In genomic region chr11:124725719-124726105, GRCh38 we compare ENCODE assay signal across 8 cellular contexts. TPM values are rescaled to one million over a fixed set of nuclear protein-coding genes. Genes with fewer than 3 reads are reported as not detected.
DNase-seq lines count a peak whose midpoint lies in the region; ATAC-seq and TF ChIP-seq lines count a peak whose summit lies in the region.

No MANE protein-coding gene starts in this region.

- H3K36me3 Mint-ChIP-seq in MCF 10A (ENCODE audit: insufficient read depth, unreplicated experiment) (no peaks in the 10 kb centered on the region), natural killer cell (no peaks in the 10 kb centered on the region)

- no TSS peak for BruUV-seq in MCF 10A (replicated peaks; lab: Mats Ljungman, UMichigan)

- no peak for TF ChIP-seq EP300 in upper lobe of left lung (IDR thresholded peaks at IDR 0.05)

- H3K27me3 Mint-ChIP-seq in MCF 10A (ENCODE audit: insufficient read depth, unreplicated experiment): peaks cover 39% of the 10 kb centered on the region
- peaks cover 51 to 56% of the 10 kb centered on the region in 2 donors for H3K27me3 Mint-ChIP-seq in natural killer cell (ENCODE audit: low read depth in 2 of 2)

- no peak for TF ChIP-seq CTCF in MCF 10A (IDR thresholded peaks at IDR 0.05; ENCODE audit: unreplicated experiment)
- no peak for TF ChIP-seq CTCF in breast epithelium (IDR thresholded peaks at IDR 0.05)
- no peak for TF ChIP-seq CTCF in fibroblast of mammary gland (conservative IDR thresholded peaks at IDR 0.05; ENCODE audit: control insufficient read depth, insufficient read depth, low read depth, low read length)
- TF ChIP-seq CTCF in upper lobe of left lung (IDR thresholded peaks at IDR 0.05): no peak
- TF ChIP-seq CTCF in thyroid gland (IDR thresholded peaks at IDR 0.05): no peak
- TF ChIP-seq CTCF in natural killer cell (IDR thresholded peaks at IDR 0.05): no peak

- H3K27ac Mint-ChIP-seq in MCF 10A (ENCODE audit: low read depth, unreplicated experiment) (no peak overlapping the region), natural killer cell (no peak overlapping the region)

- H3K9me3 Mint-ChIP-seq in MCF 10A (ENCODE audit: unreplicated experiment): no peaks in the 10 kb centered on the region
- no peaks in the 10 kb centered on the region for H3K9me3 Mint-ChIP-seq in natural killer cell

- POLR2A ChIA-PET in MCF 10A (lab: Yijun Ruan, JAX): no interaction called here

- H3K4me3 Mint-ChIP-seq in MCF 10A (ENCODE audit: unreplicated experiment) (no peak overlapping the region), natural killer cell (no peak overlapping the region)

- CTCF ChIA-PET in MCF 10A (lab: Yijun Ruan, JAX): interaction anchor here (0.6 kb wide), 2 partner anchors 10 to 87 kb away, joined by 3 to 4 read pairs; no protein-coding TSS in a partner anchor

- H3K4me3 ChIP-seq in breast epithelium: no peak overlapping the region
- H3K4me3 ChIP-seq in fibroblast of mammary gland (ENCODE audit: control insufficient read depth, low read depth, low read length): no peak overlapping the region
- no peak overlapping the region for H3K4me3 ChIP-seq in upper lobe of left lung
- no peak overlapping the region for H3K4me3 ChIP-seq in thyroid gland (replicated peaks in 1 of 3)

- WGBS in upper lobe of left lung, 2 donors: 7 to 15% methylated on average over 6 of the region's 6 CpGs
- WGBS in thyroid gland, 2 donors: 51 to 60% methylated on average over 6 of the region's 6 CpGs

- H3K4me1 ChIP-seq in breast epithelium: no peaks in the 10 kb centered on the region
- H3K4me1 ChIP-seq in upper lobe of left lung: peaks cover 19 to 36% (median 27%) of the 10 kb centered on the region in 4 donors
- no peaks in the 10 kb centered on the region for H3K4me1 ChIP-seq in thyroid gland

- H3K27me3 ChIP-seq in breast epithelium (peaks cover 0 to 16% of the 10 kb centered on the region in 2 donors), upper lobe of left lung (no peaks in the 10 kb centered on the region), thyroid gland (no peaks in the 10 kb centered on the region)

- ATAC-seq in upper lobe of left lung (ENCODE audit: low FRiP score in 2 of 2) (peak; percentile 24 to 28), natural killer cell (no peak)

- TF ChIP-seq POLR2A in breast epithelium (IDR thresholded peaks at IDR 0.05): no peak
- no peak for TF ChIP-seq POLR2A in upper lobe of left lung (IDR thresholded peaks at IDR 0.05)
- TF ChIP-seq POLR2A in thyroid gland (IDR thresholded peaks at IDR 0.05): no peak

- H3K4me1 Mint-ChIP-seq in MCF 10A (ENCODE audit: insufficient read depth, unreplicated experiment) (peaks cover 7% of the 10 kb centered on the region), natural killer cell (peaks cover 0 to 7% of the 10 kb centered on the region in 2 donors)

- H3K27ac ChIP-seq in breast epithelium (no peak overlapping the region), upper lobe of left lung (peak overlapping the region; percentile 59 to 83 (median 68)), thyroid gland (no peak overlapping the region)

- H3K36me3 ChIP-seq in breast epithelium (no peaks in the 10 kb centered on the region), upper lobe of left lung (no peaks in the 10 kb centered on the region), thyroid gland (no peaks in the 10 kb centered on the region)

- DNase-seq in MCF 10A (ENCODE audit: unreplicated experiment) (peak; percentile 47), breast epithelium (ENCODE audit: low spot score in 2 of 2) (no peak), NCI-H226 (peak; percentile 45), fibroblast of mammary gland (ENCODE audit: low read depth) (peak; percentile 70), upper lobe of left lung (no peak), thyroid gland (no peak), natural killer cell (no peak)
- no peak for DNase-seq in central memory CD4-positive, alpha-beta T cell

- H3K9me3 ChIP-seq in breast epithelium: no peaks in the 10 kb centered on the region
- no peaks in the 10 kb centered on the region for H3K9me3 ChIP-seq in upper lobe of left lung
- no peaks in the 10 kb centered on the region for H3K9me3 ChIP-seq in thyroid gland

- intact Hi-C loops in MCF 10A (cut with micrococcal nuclease) (no loop called here), breast epithelium (cut with DNase I; ENCODE audit: low total_unique reads) (no loop called here), thyroid gland (cut with DNase I) (no loop called here), natural killer cell (cut with micrococcal nuclease) (no loop called here)

RNA-seq across cellular contexts. Expression of gene NRGN, which starts 14.0 kb away (rescaled TPM):
- 1.4 TPM in 1 of 2 replicates, not detected in the other for total RNA-seq in MCF 10A (2022)
- total RNA-seq in breast epithelium: under 1 TPM; 0.33 to 0.48 (median 0.44) TPM
- total RNA-seq in upper lobe of left lung: 100 to 1,000 TPM in 1 of 6 donors, 10 to 100 TPM in 5; 30.9 to 111 (median 77.6) TPM
- total RNA-seq in thyroid gland: 1 to 10 TPM in 3 of 4 donors, under 1 TPM in 1; 0.40 to 3.6 (median 2.7) TPM
- 10 to 100 TPM; 11.1 to 70.9 (median 28.4) TPM for total RNA-seq in natural killer cell

RNA-seq across cellular contexts. Expression of gene VSIG2, which starts 26.3 kb away (rescaled TPM):
- total RNA-seq in MCF 10A (2022) (not detected in 2 replicates), breast epithelium (10 to 100 TPM in 1 of 3 donors, 1 to 10 TPM in 1, not detected in 1; 8.8 to 20.5 TPM), upper lobe of left lung (10 to 100 TPM; 32.5 to 55.3 (median 40.2) TPM), thyroid gland (10 to 100 TPM; 23.7 to 54.5 (median 28.8) TPM), natural killer cell (not detected)

RNA-seq across cellular contexts. Expression of gene ESAM, which starts 36.4 kb away (rescaled TPM):
- total RNA-seq in MCF 10A (2022) (0.19 and 0.93 TPM in 2 replicates), breast epithelium (10 to 100 TPM; 11.6 to 38.7 (median 19.8) TPM), upper lobe of left lung (100 to 1,000 TPM in 4 of 6 donors, 10 to 100 TPM in 2; 39.8 to 177 (median 128) TPM), thyroid gland (100 to 1,000 TPM; 188 to 294 (median 243) TPM), natural killer cell (1 to 10 TPM; 1.2 to 2.2 (median 1.5) TPM)

RNA-seq across cellular contexts. Expression of gene SPA17, which starts 52.0 kb away (rescaled TPM):
- total RNA-seq in MCF 10A (2022) (12.0 and 18.1 TPM in 2 replicates), breast epithelium (10 to 100 TPM in 1 of 3 donors, 1 to 10 TPM in 2; 2.9 to 15.2 (median 9.8) TPM), upper lobe of left lung (10 to 100 TPM in 2 of 6 donors, 1 to 10 TPM in 4; 3.6 to 28.0 (median 7.6) TPM), thyroid gland (10 to 100 TPM; 13.8 to 25.2 (median 23.6) TPM), natural killer cell (under 1 TPM; 0.35 to 0.45 (median 0.35) TPM)

RNA-seq across cellular contexts. Expression of gene SIAE, which starts 52.2 kb away (rescaled TPM):
- total RNA-seq in MCF 10A (2022) (20.7 and 21.7 TPM in 2 replicates), breast epithelium (10 to 100 TPM; 12.5 to 17.0 (median 14.9) TPM), upper lobe of left lung (10 to 100 TPM; 21.6 to 42.7 (median 29.3) TPM), thyroid gland (10 to 100 TPM; 33.9 to 52.5 (median 41.6) TPM), natural killer cell (1 to 10 TPM; 2.5 to 5.4 (median 2.5) TPM)

Comparison
In these comparisons a context has a peak if more than half of its experiments do, and no peak if none do; other contexts are left out.
1. DNase-seq: peak in MCF 10A (single experiment), NCI-H226 (single experiment) and fibroblast of mammary gland (single experiment); none in breast epithelium (0 of 2), upper lobe of left lung (0 of 2), central memory CD4-positive, alpha-beta T cell (single experiment), thyroid gland (0 of 2) and natural killer cell (single experiment).
2. H3K27ac ChIP-seq: peak in upper lobe of left lung (4 of 4); none in breast epithelium (0 of 2) and thyroid gland (0 of 3).
3. ATAC-seq: peak in upper lobe of left lung (2 of 2); none in natural killer cell (0 of 3).